Comparison of ENCODE assay signal across 24 cellular contexts in genomic region chr5:151205411-151205810, GRCh38. TPM values are rescaled to one million over a fixed set of nuclear protein-coding genes. Genes with fewer than 3 reads are reported as not detected.
DNase-seq lines count a peak whose midpoint lies in the region; ATAC-seq and TF ChIP-seq lines count a peak whose summit lies in the region.
"Had no signal": no experiment of that assay in that cellular context is flagged by ENCODE, and none has a peak within 500 bp of the region (broad histone marks: within the 10 kb centered on the region; RNA-seq: fewer than 3 reads in every experiment).

No MANE protein-coding gene starts in this region.

- no peak overlapping the region for H3K4me3 Mint-ChIP-seq in T-helper 17 cell
- H3K4me3 Mint-ChIP-seq: GM23338, memory B cell, neural crest cell had no signal

- H3K4me1 Mint-ChIP-seq in T-helper 17 cell: peaks cover 31% of the 10 kb centered on the region
- H3K4me1 Mint-ChIP-seq: GM23338, neural crest cell had no signal

- H3K27me3 ChIP-seq in left lung: no peaks in the 10 kb centered on the region
- H3K27me3 ChIP-seq: spleen, tibial nerve had no signal

- peak; percentile 50 for DNase-seq in activated effector memory CD4-positive, alpha-beta T cell treated with anti-CD3 and anti-CD28 coated beads, Interleukin-2, amount 50 U/mL, for 16 hours
- no peak for DNase-seq in activated effector memory CD4-positive, alpha-beta T cell treated with Interleukin-2 at 50 U/mL for 16 hours
- DNase-seq in T-helper 17 cell (no peak), islet precursor cell (peak; percentile 51), NOMO-1 (lab: John Stamatoyannopoulos, UW; ENCODE audit: unreplicated experiment in 2 of 2) (no peak), left lung (no peak)
- peak; percentile 4 for DNase-seq in stimulated activated naive CD8-positive, alpha-beta T cell treated with anti-CD3 and anti-CD28 coated beads, Interleukin-15, Interleukin-2, amounts not matched to agents 100 U/mL and 50 U/mL, for 24 hours
- DNase-seq: activated CD4-positive, CD25-positive, alpha-beta regulatory T cell treated with anti-CD3 and anti-CD28 coated beads, Interleukin-2, amount 50 U/mL, for 72 hours; amygdala; DMS53; effector CD8-positive, alpha-beta T cell; glutamatergic neuron; NCI-H1436 treated with DMSO at 0.1 percent for 48 hours; SK-N-SH; spleen had no signal

- H3K4me1 ChIP-seq in left lung: peaks cover 7 to 56% of the 10 kb centered on the region in 2 donors

- H3K9me3 ChIP-seq in T-helper 17 cell (ENCODE audit: control insufficient read depth, low read length, poor library complexity, severe bottlenecking) (no peaks in the 10 kb centered on the region), left lung (no peaks in the 10 kb centered on the region)
- H3K9me3 ChIP-seq: SK-N-SH, spleen, tibial nerve had no signal

- no peaks in the 10 kb centered on the region for H3K27me3 Mint-ChIP-seq in T-helper 17 cell
- H3K27me3 Mint-ChIP-seq: memory B cell had no signal

- intact Hi-C loops in left lung (cut with DNase I): no loop called here

- H3K4me3 ChIP-seq in left lung: no peak overlapping the region
- H3K4me3 ChIP-seq: GM23338, spleen, tibial nerve had no signal

- TF ChIP-seq CTCF in left lung (IDR thresholded peaks at IDR 0.05): no peak

- H3K36me3 ChIP-seq in left lung: peaks cover 0 to 11% of the 10 kb centered on the region in 2 donors

- no peak overlapping the region for H3K27ac ChIP-seq in left lung
- H3K27ac ChIP-seq: C4-2B, tibial nerve had no signal

- peaks cover 2% of the 10 kb centered on the region for H3K36me3 Mint-ChIP-seq in T-helper 17 cell (ENCODE audit: low read depth)

- ATAC-seq in T-helper 17 cell (no peak), left lung (no peak), GM21619 (IDR thresholded peaks at IDR 0.05; ENCODE audit: unreplicated experiment) (no peak)
- ATAC-seq in stimulated activated naive CD8-positive, alpha-beta T cell treated with anti-CD3 and anti-CD28 coated beads, Interleukin-15, Interleukin-2, amounts not matched to agents 100 U/mL and 50 U/mL, for 24 hours: no peak
- ATAC-seq: GM23338, HepG2, Panc1 had no signal

- H3K27ac Mint-ChIP-seq in T-helper 17 cell: peak overlapping the region; percentile 75
- H3K27ac Mint-ChIP-seq: GM23338, memory B cell had no signal

RNA-seq across cellular contexts. Expression of gene CCDC69, which starts 18.5 kb away (rescaled TPM):
- total RNA-seq in T-helper 17 cell: 10 to 100 TPM; 74.7 to 82.5 TPM
- 10 to 100 TPM; 34.6 to 66.4 TPM for total RNA-seq in left lung
- total RNA-seq: A673 had no signal

RNA-seq across cellular contexts. Expression of gene GM2A, which starts 47.6 kb away (rescaled TPM):
- 10 to 100 TPM in 1 of 2 donors, 1 to 10 TPM in 1; 6.0 to 13.4 TPM for total RNA-seq in T-helper 17 cell
- total RNA-seq in left lung: 10 to 100 TPM; 66.1 to 70.0 TPM

RNA-seq across cellular contexts. Expression of gene ANXA6, which starts 47.8 kb away (rescaled TPM):
- total RNA-seq in T-helper 17 cell: 100 to 1,000 TPM; 258 to 307 TPM
- 100 to 1,000 TPM; 188 to 198 TPM for total RNA-seq in left lung

Comparison
In these comparisons a context has a peak if more than half of its experiments do, and no peak if none do; other contexts are left out.
1. DNase-seq: peak in activated effector memory CD4-positive, alpha-beta T cell treated with anti-CD3 and anti-CD28 coated beads, Interleukin-2, amount 50 U/mL, for 16 hours (single experiment), islet precursor cell (single experiment) and stimulated activated naive CD8-positive, alpha-beta T cell treated with anti-CD3 and anti-CD28 coated beads, Interleukin-15, Interleukin-2, amounts not matched to agents 100 U/mL and 50 U/mL, for 24 hours (single experiment); none in activated effector memory CD4-positive, alpha-beta T cell treated with Interleukin-2 at 50 U/mL for 16 hours (single experiment), T-helper 17 cell (0 of 3), NOMO-1 (0 of 2) and left lung (0 of 2).
2. RNA of gene GM2A, which starts 47.6 kb away (total RNA-seq): 66.1 to 70.0 TPM in left lung; 6.0 to 13.4 TPM in T-helper 17 cell; every median in the first group is over 4 times any median in the second.